In genomic region chr1:87328121-87329050, GRCh38 we compare ENCODE assay signal across 8 cellular contexts. TPM values are rescaled to one million over a fixed set of nuclear protein-coding genes. Genes with fewer than 3 reads are reported as not detected.
A peak's percentile ranks its signal among the peaks of the same experiment; 100 is the strongest.
DNase-seq lines count a peak whose midpoint lies in the region; ATAC-seq and TF ChIP-seq lines count a peak whose summit lies in the region.

A gene with protein sequence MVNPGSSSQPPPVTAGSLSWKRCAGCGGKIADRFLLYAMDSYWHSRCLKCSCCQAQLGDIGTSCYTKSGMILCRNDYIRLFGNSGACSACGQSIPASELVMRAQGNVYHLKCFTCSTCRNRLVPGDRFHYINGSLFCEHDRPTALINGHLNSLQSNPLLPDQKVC (plus strand): TSS chr1:87328880. CDS start chr1:87332016, 3,136 bp downstream.

- CTCF ChIA-PET in activated B cell treated with CpG ODN at 0.5 μM for 24 hours (lab: Charles Lee): interaction anchor here (0.5 to 6.9 kb wide), 5 partner anchors 11 to 625 kb away, joined by 3 to 82 read pairs (median 4); partner anchors contain the start of gene SH3GLB1

- DNase-seq in AG10803 (ENCODE audit: low read depth) (peak; percentile 98), NCI-H345 treated with DMSO at 0.1 percent for 48 hours (lab: John Stamatoyannopoulos, UW; ENCODE audit: unreplicated experiment) (peak; percentile 93), activated B cell treated with CpG ODN at 0.5 μM for 24 hours (peak; percentile 85), caudate nucleus (lab: John Stamatoyannopoulos, UW) (peak; percentile 44 to 98 (median 94)), immature natural killer cell (peak; percentile 91 to 92 (median 91)), smooth muscle cell of the brain vasculature (ENCODE audit: low read depth, low spot score) (peak; percentile 92)

- H3K9me3 Mint-ChIP-seq in activated B cell treated with CpG ODN at 0.5 μM for 24 hours (no peaks in the 10 kb centered on the region), immature natural killer cell (peaks cover 0 to 4% (median 0%) of the 10 kb centered on the region in 6 donors)

- H3K27me3 Mint-ChIP-seq in activated B cell treated with CpG ODN at 0.5 μM for 24 hours (no peaks in the 10 kb centered on the region), immature natural killer cell (ENCODE audit: low read depth in 3 of 3) (peaks cover 1 to 17% (median 11%) of the 10 kb centered on the region in 3 donors)

- POLR2A ChIA-PET in activated B cell treated with CpG ODN at 0.5 μM for 24 hours (lab: Charles Lee): interaction anchor here (0.6 to 3.0 kb wide), 22 partner anchors 8 to 1982 kb away, joined by 3 to 23 read pairs (median 7); partner anchors contain the start of genes HS2ST1, ODF2L, PKN2 and SELENOF

- H3K4me1 Mint-ChIP-seq in activated B cell treated with CpG ODN at 0.5 μM for 24 hours (peaks cover 47% of the 10 kb centered on the region), immature natural killer cell (peaks cover 44 to 53% of the 10 kb centered on the region in 2 donors)

- peak within 1 kb of the TSS; percentile 81 for H3K4me3 ChIP-seq in AG10803 (ENCODE audit: low read length)

- ATAC-seq in GM19035 (IDR thresholded peaks at IDR 0.05; ENCODE audit: unreplicated experiment) (peak; percentile 75), HG03342 (IDR thresholded peaks at IDR 0.05; ENCODE audit: unreplicated experiment) (peak; percentile 84), activated B cell treated with CpG ODN at 0.5 μM for 24 hours (ENCODE audit: low read depth) (peak; percentile 78)

- TF ChIP-seq CTCF in AG10803 (conservative IDR thresholded peaks at IDR 0.05; ENCODE audit: low read length): no peak
- no peak for TF ChIP-seq CTCF in activated B cell treated with CpG ODN at 0.5 μM for 24 hours (IDR thresholded peaks at IDR 0.05)

- intact Hi-C loops in activated B cell treated with CpG ODN at 0.5 μM for 24 hours (cut with micrococcal nuclease): loop anchor here (1.0 to 5.0 kb wide), 17 partner anchors 121 to 1621 kb away; partner anchors contain the start of genes GTF2B, HS2ST1, ODF2L and PKN2

- H3K4me3 Mint-ChIP-seq in activated B cell treated with CpG ODN at 0.5 μM for 24 hours: peak within 1 kb of the TSS; percentile 95
- H3K4me3 Mint-ChIP-seq in immature natural killer cell: peak within 1 kb of the TSS; percentile 94 to 99 (median 98)

- H3K36me3 Mint-ChIP-seq in activated B cell treated with CpG ODN at 0.5 μM for 24 hours (ENCODE audit: low read depth): peaks cover 13% of the 10 kb centered on the region
- no peaks in the 10 kb centered on the region for H3K36me3 Mint-ChIP-seq in immature natural killer cell

- H3K27ac ChIP-seq in caudate nucleus (ENCODE audit: low read depth, low read length): peak within 1 kb of the TSS; percentile 92

- H3K27ac Mint-ChIP-seq in activated B cell treated with CpG ODN at 0.5 μM for 24 hours (peak within 1 kb of the TSS; percentile 97), immature natural killer cell (peak within 1 kb of the TSS; percentile 90 to 99 (median 96))

RNA-seq across cellular contexts. Expression of the gene that starts here (rescaled TPM):
- 31.2 and 37.1 TPM in 2 replicates for total RNA-seq in activated B cell treated with CpG ODN at 0.5 μM for 24 hours
- polyA plus RNA-seq in immature natural killer cell: 10 to 100 TPM; 34.4 to 57.5 (median 46.1) TPM

Comparison
In these comparisons a context has a peak if more than half of its experiments do, and no peak if none do; other contexts are left out.
1. Peak in every context shown above with its lines: DNase-seq, ATAC-seq, H3K4me3 ChIP-seq and H3K27ac ChIP-seq.